ENCODE assay signal across 29 cellular contexts in the genomic region with DNA sequence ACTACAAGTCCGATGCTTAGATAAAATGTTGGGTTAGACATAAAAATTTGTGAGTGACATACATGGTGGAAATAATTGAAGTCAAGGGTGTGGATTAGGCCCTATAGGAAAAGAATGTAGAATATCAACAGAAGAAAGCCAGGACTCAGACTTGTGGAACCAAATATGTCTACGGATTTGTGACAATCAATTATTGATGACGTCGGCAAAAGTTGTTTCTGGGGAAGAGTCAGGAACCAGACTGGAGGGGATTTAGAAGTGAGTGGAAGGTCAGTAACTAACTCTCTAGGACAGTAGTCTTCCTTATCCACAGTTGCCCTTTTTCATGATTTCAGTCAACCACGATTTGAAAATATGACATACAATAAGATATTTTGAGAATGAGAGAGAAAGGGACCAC.
"Had no signal": no experiment of that assay in that cellular context is flagged by ENCODE, and none has a peak within 500 bp of the region (broad histone marks: within the 10 kb centered on the region; RNA-seq: fewer than 3 reads in every experiment).

No MANE protein-coding gene starts in this region.

- H3K9me3 Mint-ChIP-seq: activated CD4-positive, alpha-beta memory T cell treated with anti-CD3 and anti-CD28 coated beads for 36 hours; activated T-cell treated with anti-CD3 and anti-CD28 coated beads, Interleukin-2, amount 50 U/mL, for 24 hours had no signal

- H3K27ac Mint-ChIP-seq: activated CD4-positive, alpha-beta memory T cell treated with anti-CD3 and anti-CD28 coated beads for 36 hours; activated CD4-positive, alpha-beta T cell treated with anti-CD3 and anti-CD28 coated beads, Interleukin-2, amount 10 ng/mL, durations not matched to agents 24 days and 14 days; activated naive CD4-positive, alpha-beta T cell treated with anti-CD3 and anti-CD28 coated beads, Interleukin-2, amount 10 ng/mL, durations not matched to agents 7 days and 5 days; activated T-cell treated with anti-CD3 and anti-CD28 coated beads, Interleukin-2, amount 50 U/mL, for 24 hours; activated T-cell treated with anti-CD3 and anti-CD28 coated beads, Interleukin-2, amount 50 U/mL, for 72 hours; effector memory CD8-positive, alpha-beta T cell had no signal

- FAIRE-seq: colon had no signal

- DNase-seq: activated CD4-positive, alpha-beta memory T cell treated with anti-CD3 and anti-CD28 coated beads for 36 hours; activated CD4-positive, alpha-beta T cell treated with anti-CD3 and anti-CD28 coated beads for 36 hours; activated CD4-positive, alpha-beta T cell treated with anti-CD3 and anti-CD28 coated beads, Interleukin-2, amount 10 ng/mL, durations not matched to agents 24 days and 14 days; activated CD4-positive, CD25-positive, alpha-beta regulatory T cell; activated CD4-positive, CD25-positive, alpha-beta regulatory T cell treated with anti-CD3 and anti-CD28 coated beads, Interleukin-2, amount 50 U/mL, for 72 hours; activated CD8-positive, alpha-beta memory T cell treated with anti-CD3 and anti-CD28 coated beads, Interleukin-2, amount 50 U/mL, for 48 hours; activated gamma-delta T cell; activated naive CD4-positive, alpha-beta T cell; activated naive CD4-positive, alpha-beta T cell treated with anti-CD3 and anti-CD28 coated beads, Interleukin-2, amount 10 ng/mL, durations not matched to agents 7 days and 5 days; activated naive CD8-positive, alpha-beta T cell treated with anti-CD3 and anti-CD28 coated beads, Interleukin-2, amount 10 ng/mL, durations not matched to agents 7 days and 5 days; activated T-cell treated with anti-CD3 and anti-CD28 coated beads for 4 hours; activated T-cell treated with anti-CD3 and anti-CD28 coated beads, Interleukin-2, amount 50 U/mL, for 24 hours; activated T-cell treated with anti-CD3 and anti-CD28 coated beads, Interleukin-2, amount 50 U/mL, for 72 hours; brain microvascular endothelial cell; caudate nucleus; cortex of kidney; dermis blood vessel endothelial cell; effector CD4-positive, alpha-beta T cell; effector memory CD8-positive, alpha-beta T cell; erythroblast; gastrocnemius medialis; glutamatergic neuron; heart left ventricle had no signal

- H3K36me3 ChIP-seq: ascending aorta, brain microvascular endothelial cell, esophagus muscularis mucosa, gastrocnemius medialis, heart left ventricle had no signal

- H3K27me3 Mint-ChIP-seq: activated CD4-positive, alpha-beta memory T cell treated with anti-CD3 and anti-CD28 coated beads for 36 hours; activated CD4-positive, alpha-beta T cell treated with anti-CD3 and anti-CD28 coated beads for 36 hours; activated T-cell treated with anti-CD3 and anti-CD28 coated beads, Interleukin-2, amount 50 U/mL, for 24 hours had no signal

- H3K36me3 Mint-ChIP-seq: activated CD4-positive, alpha-beta memory T cell treated with anti-CD3 and anti-CD28 coated beads for 36 hours; activated naive CD4-positive, alpha-beta T cell treated with anti-CD3 and anti-CD28 coated beads, Interleukin-2, amount 10 ng/mL, durations not matched to agents 7 days and 5 days had no signal

- H3K27me3 ChIP-seq: ascending aorta, brain microvascular endothelial cell, esophagus muscularis mucosa, foreskin keratinocyte, gastrocnemius medialis, heart left ventricle had no signal

- H3K4me3 ChIP-seq: ascending aorta, esophagus muscularis mucosa, gastrocnemius medialis, heart left ventricle had no signal

- H3K27ac ChIP-seq: ascending aorta, heart left ventricle had no signal

- ATAC-seq: activated CD4-positive, alpha-beta T cell treated with anti-CD3 and anti-CD28 coated beads for 36 hours; activated CD8-positive, alpha-beta T cell treated with anti-CD3 and anti-CD28 coated beads, Interleukin-2, amount 10 ng/mL, durations not matched to agents 7 days and 5 days; activated naive CD4-positive, alpha-beta T cell treated with anti-CD3 and anti-CD28 coated beads, Interleukin-2, amount 50 U/mL, for 72 hours; activated T-cell treated with anti-CD3 and anti-CD28 coated beads, Interleukin-2, amount 50 U/mL, for 72 hours; effector memory CD8-positive, alpha-beta T cell; foreskin keratinocyte; gastrocnemius medialis; heart left ventricle had no signal

- H3K9me3 ChIP-seq: ascending aorta, esophagus muscularis mucosa, gastrocnemius medialis, heart left ventricle had no signal

- H3K4me3 Mint-ChIP-seq: activated CD4-positive, alpha-beta memory T cell treated with anti-CD3 and anti-CD28 coated beads for 36 hours; activated CD4-positive, alpha-beta T cell treated with anti-CD3 and anti-CD28 coated beads for 36 hours; activated CD4-positive, alpha-beta T cell treated with anti-CD3 and anti-CD28 coated beads, Interleukin-2, amount 10 ng/mL, durations not matched to agents 24 days and 14 days; activated CD8-positive, alpha-beta T cell treated with anti-CD3 and anti-CD28 coated beads, Interleukin-2, amount 10 ng/mL, durations not matched to agents 7 days and 5 days; activated naive CD4-positive, alpha-beta T cell treated with anti-CD3 and anti-CD28 coated beads, Interleukin-2, amount 10 ng/mL, durations not matched to agents 7 days and 5 days; activated naive CD8-positive, alpha-beta T cell treated with anti-CD3 and anti-CD28 coated beads, Interleukin-2, amount 10 ng/mL, durations not matched to agents 7 days and 5 days; activated T-cell treated with anti-CD3 and anti-CD28 coated beads, Interleukin-2, amount 50 U/mL, for 24 hours; activated T-cell treated with anti-CD3 and anti-CD28 coated beads, Interleukin-2, amount 50 U/mL, for 72 hours; effector memory CD8-positive, alpha-beta T cell had no signal

- H3K4me1 ChIP-seq: heart left ventricle had no signal
